8 cellular contexts compared by ENCODE assay signal in the genomic region with DNA sequence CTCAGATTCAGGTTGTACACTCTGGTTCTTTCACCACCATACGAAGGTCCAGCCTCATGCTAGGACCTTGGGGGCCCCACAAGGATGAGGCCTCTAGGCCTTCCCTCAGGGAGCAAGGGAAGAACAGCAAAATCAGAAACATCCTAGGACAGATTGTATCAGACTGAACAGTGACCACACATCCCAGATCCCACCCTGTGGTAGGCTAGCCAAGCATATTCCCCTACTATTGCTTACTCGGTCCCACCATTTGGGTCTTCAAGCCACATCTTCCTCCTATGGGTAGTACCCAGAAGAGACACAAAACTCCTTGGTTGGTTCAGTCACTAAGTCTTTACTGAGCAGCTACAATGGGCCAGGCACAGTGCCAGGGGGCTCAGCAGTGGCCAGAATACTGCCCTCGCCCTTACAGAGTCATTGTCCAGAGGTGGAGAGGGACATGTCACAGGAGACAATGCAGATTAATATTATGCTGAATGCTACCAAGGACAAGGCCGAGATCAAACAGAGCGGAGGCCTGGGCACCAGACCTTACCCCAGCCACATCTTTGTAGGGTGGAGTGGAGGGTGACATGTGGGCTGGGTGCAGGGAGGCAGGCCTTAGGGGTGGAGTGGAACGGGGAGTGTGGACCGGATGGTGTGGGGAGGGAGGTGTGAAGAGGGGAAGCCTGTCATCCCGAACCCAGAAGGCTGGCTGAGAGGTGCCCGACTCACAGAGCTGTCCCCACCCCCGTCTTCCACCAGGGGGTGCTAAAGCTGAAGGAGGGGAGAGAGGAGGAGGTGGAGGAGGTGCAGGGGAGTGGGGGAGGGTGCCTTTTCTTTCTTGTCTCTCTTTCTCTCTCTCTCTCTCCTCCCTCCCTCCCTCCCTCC. TPM values are rescaled to one million over a fixed set of nuclear protein-coding genes. Genes with fewer than 3 reads are reported as not detected.
DNase-seq lines count a peak whose midpoint lies in the region; ATAC-seq, FAIRE-seq and TF ChIP-seq lines count a peak whose summit lies in the region.

No MANE protein-coding gene starts in this region.

- H3K4me1 ChIP-seq in esophagus squamous epithelium = peaks cover 21 to 67% (median 29%) of the 10 kb centered on the region in 3 donors

- peak overlapping the region; percentile 68 for H3K4me3 Mint-ChIP-seq in natural killer cell treated with Interleukin-12 subunit alpha and Interleukin-12 subunit beta and Interleukin-15 and Interleukin-18, amount 100 ng/mL, for 72 hours

- 19 to 39% methylated on average over 7 to 9 of the region's 10 CpGs for WGBS in esophagus squamous epithelium, 2 donors

- peak overlapping the region in 1 of 4 donors; percentile 36 for H3K4me3 ChIP-seq in esophagus squamous epithelium

- H3K36me3 ChIP-seq in esophagus squamous epithelium = no peaks in the 10 kb centered on the region

- H3K9me3 ChIP-seq in esophagus squamous epithelium = no peaks in the 10 kb centered on the region

- H3K9me3 Mint-ChIP-seq in natural killer cell treated with Interleukin-12 subunit alpha and Interleukin-12 subunit beta and Interleukin-15 and Interleukin-18, amount 100 ng/mL, for 72 hours = no peaks in the 10 kb centered on the region

- H3K27ac Mint-ChIP-seq in natural killer cell treated with Interleukin-12 subunit alpha and Interleukin-12 subunit beta and Interleukin-15 and Interleukin-18, amount 100 ng/mL, for 72 hours = peak overlapping the region; percentile 99 to 100

- peak overlapping the region in 3 of 4 donors; percentile 15 to 20 (median 19) for H3K27ac ChIP-seq in esophagus squamous epithelium

- H3K4me1 Mint-ChIP-seq in natural killer cell treated with Interleukin-12 subunit alpha and Interleukin-12 subunit beta and Interleukin-15 and Interleukin-18, amount 100 ng/mL, for 72 hours (ENCODE audit: low read depth in 2 of 2) = peaks cover 83 to 95% of the 10 kb centered on the region in 2 donors

- DNase-seq in AG20443 (ENCODE audit: low spot score) (peak; percentile 87), HTR-8/SVneo (ENCODE audit: insufficient read length, low spot score) (peak; percentile 79), OCI-M1 (lab: John Stamatoyannopoulos, UW) (peak; percentile 93), activated T-cell treated with anti-CD3 and anti-CD28 coated beads for 4 hours (peak; percentile 86), esophagus squamous epithelium (lab: John Stamatoyannopoulos, UW) (peak; percentile 48)
- DNase-seq in natural killer cell treated with Interleukin-12 subunit alpha and Interleukin-12 subunit beta and Interleukin-15 and Interleukin-18, amount 100 ng/mL, for 72 hours (ENCODE audit: low spot score) = peak; percentile 97
- peak; percentile 82 for DNase-seq in stimulated activated naive CD4-positive, alpha-beta T cell treated with Interleukin-2 at 50 U/mL for 16 hours (lab: John Stamatoyannopoulos, UW)

- H3K27me3 ChIP-seq in esophagus squamous epithelium = no peaks in the 10 kb centered on the region

- no peaks in the 10 kb centered on the region for H3K36me3 Mint-ChIP-seq in natural killer cell treated with Interleukin-12 subunit alpha and Interleukin-12 subunit beta and Interleukin-15 and Interleukin-18, amount 100 ng/mL, for 72 hours

- FAIRE-seq in HTR-8/SVneo (lab: Jason Lieb, UNC) = no peak

- peak; percentile 54 for ATAC-seq in GM19043 (IDR thresholded peaks at IDR 0.05; ENCODE audit: low read depth, unreplicated experiment)
- ATAC-seq in natural killer cell treated with Interleukin-12 subunit alpha and Interleukin-12 subunit beta and Interleukin-15 and Interleukin-18, amount 100 ng/mL, for 72 hours = peak; percentile 90 to 91

- no peak for TF ChIP-seq POLR2A in esophagus squamous epithelium (IDR thresholded peaks at IDR 0.05)

- intact Hi-C loops in esophagus squamous epithelium (cut with DNase I) = loop anchor here (10.0 kb wide), 1 partner anchor 241 kb away; no protein-coding TSS in a partner anchor

- no peaks in the 10 kb centered on the region for H3K27me3 Mint-ChIP-seq in natural killer cell treated with Interleukin-12 subunit alpha and Interleukin-12 subunit beta and Interleukin-15 and Interleukin-18, amount 100 ng/mL, for 72 hours

- peak; percentile 72 to 84 (median 76) for TF ChIP-seq CTCF in esophagus squamous epithelium (IDR thresholded peaks at IDR 0.05)

RNA-seq across cellular contexts. Expression of a gene that starts 6.8 kb away (rescaled TPM):
- 100 to 1,000 TPM in 2 of 4 donors, 10 to 100 TPM in 2; 62.2 to 136 (median 104) TPM for total RNA-seq in esophagus squamous epithelium
- 10 to 100 TPM; 40.7 to 74.2 TPM for total RNA-seq in natural killer cell treated with Interleukin-12 subunit alpha and Interleukin-12 subunit beta and Interleukin-15 and Interleukin-18, amount 100 ng/mL, for 72 hours
